ENCODE assay signal across 1 cellular context in the genomic region with DNA sequence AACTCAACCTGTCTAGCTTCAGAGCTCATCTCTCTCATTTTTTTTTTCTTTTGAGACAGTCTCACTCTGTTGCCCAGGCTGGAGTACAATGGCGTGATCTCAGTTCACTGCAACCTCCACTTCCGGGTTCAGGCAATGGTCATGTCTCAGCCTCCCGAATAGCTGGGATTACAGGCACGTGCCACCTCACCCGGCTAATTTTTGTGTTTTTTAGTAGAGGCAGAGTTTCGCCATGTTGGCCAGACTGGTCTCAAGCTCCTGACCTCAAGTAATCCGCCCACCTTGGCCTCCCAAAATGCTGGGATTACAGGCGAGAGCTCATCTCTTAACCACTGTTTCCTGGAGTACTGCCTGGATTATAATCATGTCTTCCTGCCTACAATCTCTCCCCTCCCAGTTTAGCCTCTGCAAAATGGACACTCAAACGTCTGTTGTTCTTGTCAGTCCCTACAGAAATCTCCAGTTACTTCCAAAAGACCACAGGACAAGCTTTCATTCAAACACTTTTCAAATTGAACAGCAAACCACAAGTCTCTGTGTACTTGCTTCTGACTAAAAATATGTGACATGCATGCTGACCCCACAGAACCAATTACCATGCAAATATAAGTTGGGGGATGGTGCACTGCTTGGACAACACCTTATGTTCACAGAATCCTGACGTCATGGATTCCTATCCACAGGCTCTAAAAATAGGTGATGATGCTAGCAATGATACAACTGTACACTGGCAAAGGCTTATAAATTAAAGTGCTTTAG.
TF ChIP-seq lines count a peak whose summit lies in the region.

No MANE protein-coding gene starts in this region.

TF ChIP-seq in SK-N-SH, 30 proteins besides CTCF, POLR2A, EP300 and RAD21 (continued from another document):
- TF ChIP-seq SIN3A (IDR thresholded peaks at IDR 0.05; ENCODE audit: borderline replicate concordance, low read depth, low read length) (no peak), YY1 (IDR thresholded peaks at IDR 0.05; ENCODE audit: low read depth) (no peak), FOXJ3 (CRISPR knock-in tag; IDR thresholded peaks at IDR 0.05) (no peak), GATA2 (CRISPR knock-in tag; IDR thresholded peaks at IDR 0.05) (no peak), MAX (IDR thresholded peaks at IDR 0.05; ENCODE audit: low read depth) (no peak)
